In genomic region chr19:12052057-12052570, GRCh38 we compare ENCODE assay signal across 8 cellular contexts. TPM values are rescaled to one million over a fixed set of nuclear protein-coding genes. Genes with fewer than 3 reads are reported as not detected.
DNase-seq lines count a peak whose midpoint lies in the region; ATAC-seq lines count a peak whose summit lies in the region.

No MANE protein-coding gene starts in this region.

- H2AK5ac ChIP-seq in neuronal stem cell (ENCODE audit: low read depth, low read length), result no peak overlapping the region

- H4K91ac ChIP-seq in neuronal stem cell (ENCODE audit: low read depth, low read length, poor library complexity), result no peak overlapping the region

- H3K36me3 ChIP-seq in duodenal mucosa (ENCODE audit: control insufficient read depth in 1 of 2, insufficient read depth in 2 of 2, low read length in 2 of 2) (no peaks in the 10 kb centered on the region), neuronal stem cell (replicated peaks in 1 of 2; ENCODE audit: control insufficient read depth in 2 of 2, insufficient read depth in 2 of 2, low read length in 2 of 2) (no peaks in the 10 kb centered on the region)

- peaks cover 4 to 9% of the 10 kb centered on the region in 2 donors for H3K4me1 ChIP-seq in duodenal mucosa (ENCODE audit: control insufficient read depth in 1 of 2, insufficient read depth in 2 of 2, low read length in 2 of 2)
- peaks cover 0 to 5% of the 10 kb centered on the region in 2 donors for H3K4me1 ChIP-seq in neuronal stem cell (ENCODE audit: control insufficient read depth in 2 of 2, insufficient read depth in 1 of 2, low read depth in 1 of 2, low read length in 2 of 2)

- DNase-seq in activated CD8-positive, alpha-beta memory T cell treated with anti-CD3 and anti-CD28 coated beads, Interleukin-2, amount 10 ng/mL, durations not matched to agents 7 days and 5 days, result no peak
- no peak for DNase-seq in activated CD8-positive, alpha-beta memory T cell treated with anti-CD3 and anti-CD28 coated beads, Interleukin-2, amount 50 U/mL, for 4 hours
- peak; percentile 33 for DNase-seq in NCI-H69 (lab: John Stamatoyannopoulos, UW)
- DNase-seq in neuronal stem cell (ENCODE audit: low spot score), result no peak
- no peak for DNase-seq in A172 (ENCODE audit: low spot score)
- DNase-seq in superior temporal gyrus (ENCODE audit: extremely low spot score), result no peak
- no peak for DNase-seq in globus pallidus (ENCODE audit: low spot score)

- no peak overlapping the region for H2BK12ac ChIP-seq in neuronal stem cell (ENCODE audit: low read length)

- no peak overlapping the region for H3K27ac Mint-ChIP-seq in activated CD8-positive, alpha-beta memory T cell treated with anti-CD3 and anti-CD28 coated beads, Interleukin-2, amount 10 ng/mL, durations not matched to agents 7 days and 5 days

- peak overlapping the region; percentile 91 for H2AFZ ChIP-seq in neuronal stem cell (ENCODE audit: low read length)

- no peak overlapping the region for H3K4ac ChIP-seq in neuronal stem cell (ENCODE audit: low read length)

- CTCF ChIA-PET in activated CD8-positive, alpha-beta memory T cell treated with anti-CD3 and anti-CD28 coated beads, Interleukin-2, amount 10 ng/mL, durations not matched to agents 7 days and 5 days (lab: Charles Lee), result interaction anchor here (0.7 to 1.5 kb wide), 4 partner anchors 9 to 130 kb away, joined by 3 to 6 read pairs (median 4); no protein-coding TSS in a partner anchor

- no peak overlapping the region for H2BK120ac ChIP-seq in neuronal stem cell (ENCODE audit: low read depth, low read length)

- peak overlapping the region; percentile 93 for H3K4me2 ChIP-seq in neuronal stem cell (ENCODE audit: insufficient read depth, low read length, poor library complexity, severe bottlenecking)

- peak overlapping the region; percentile 77 for H3K4me3 Mint-ChIP-seq in activated CD8-positive, alpha-beta memory T cell treated with anti-CD3 and anti-CD28 coated beads, Interleukin-2, amount 10 ng/mL, durations not matched to agents 7 days and 5 days

- peaks cover 12% of the 10 kb centered on the region for H3K36me3 Mint-ChIP-seq in activated CD8-positive, alpha-beta memory T cell treated with anti-CD3 and anti-CD28 coated beads, Interleukin-2, amount 10 ng/mL, durations not matched to agents 7 days and 5 days

- peak overlapping the region; percentile 96 for H3K23ac ChIP-seq in neuronal stem cell (ENCODE audit: low read depth, low read length, poor library complexity)

- H3K18ac ChIP-seq in neuronal stem cell (ENCODE audit: low read length), result peak overlapping the region; percentile 99

- peak overlapping the region; percentile 86 to 88 for H3K4me3 ChIP-seq in duodenal mucosa (ENCODE audit: low read depth in 1 of 2, low read length in 2 of 2)
- peak overlapping the region; percentile 60 to 87 for H3K4me3 ChIP-seq in neuronal stem cell (ENCODE audit: low read length in 2 of 2)

- H3K27me3 Mint-ChIP-seq in activated CD8-positive, alpha-beta memory T cell treated with anti-CD3 and anti-CD28 coated beads, Interleukin-2, amount 10 ng/mL, durations not matched to agents 7 days and 5 days, result peaks cover 16% of the 10 kb centered on the region

- peaks cover 14% of the 10 kb centered on the region for H3K4me1 Mint-ChIP-seq in activated CD8-positive, alpha-beta memory T cell treated with anti-CD3 and anti-CD28 coated beads, Interleukin-2, amount 10 ng/mL, durations not matched to agents 7 days and 5 days

- no peak overlapping the region for H2BK15ac ChIP-seq in neuronal stem cell (ENCODE audit: low read length)

- H3K9me3 Mint-ChIP-seq in activated CD8-positive, alpha-beta memory T cell treated with anti-CD3 and anti-CD28 coated beads, Interleukin-2, amount 10 ng/mL, durations not matched to agents 7 days and 5 days (ENCODE audit: low read depth), result peaks cover 10% of the 10 kb centered on the region

- H3K27me3 ChIP-seq in duodenal mucosa (ENCODE audit: control insufficient read depth in 1 of 2, insufficient read depth in 2 of 2, low read length in 2 of 2), result no peaks in the 10 kb centered on the region
- no peaks in the 10 kb centered on the region for H3K27me3 ChIP-seq in neuronal stem cell (ENCODE audit: control insufficient read depth in 3 of 3, insufficient read depth in 3 of 3, low read depth in 1 of 3, low read length in 3 of 3)

- peaks cover 0 to 2% of the 10 kb centered on the region in 2 donors for H3K9me3 ChIP-seq in duodenal mucosa (ENCODE audit: control insufficient read depth in 1 of 2, low read length in 2 of 2)
- H3K9me3 ChIP-seq in neuronal stem cell (replicated peaks in 1 of 2; ENCODE audit: control insufficient read depth in 2 of 2, insufficient read depth in 1 of 2, low read depth in 1 of 2, low read length in 2 of 2), result peaks cover 2 to 28% of the 10 kb centered on the region in 2 donors

- no peak overlapping the region for H3K14ac ChIP-seq in neuronal stem cell (ENCODE audit: low read length)

- no peaks in the 10 kb centered on the region for H3K79me1 ChIP-seq in neuronal stem cell (ENCODE audit: low read depth, low read length)

- H4K8ac ChIP-seq in neuronal stem cell (ENCODE audit: low read depth, low read length), result no peak overlapping the region

- H3K27ac ChIP-seq in duodenal mucosa (ENCODE audit: low read depth, low read length), result no peak overlapping the region
- H3K27ac ChIP-seq in neuronal stem cell (replicated peaks; ENCODE audit: low read length), result peak overlapping the region; percentile 95

- H3K9ac ChIP-seq in duodenal mucosa (ENCODE audit: low read depth in 1 of 2, low read length in 2 of 2) (peak overlapping the region; percentile 2 to 39), neuronal stem cell (ENCODE audit: low read depth, low read length, poor library complexity) (peak overlapping the region; percentile 88)

- no peak for ATAC-seq in activated CD8-positive, alpha-beta memory T cell treated with anti-CD3 and anti-CD28 coated beads, Interleukin-2, amount 10 ng/mL, durations not matched to agents 7 days and 5 days

- no peak overlapping the region for H2BK5ac ChIP-seq in neuronal stem cell (ENCODE audit: low read length)

- WGBS in neuronal stem cell (ENCODE audit: extremely low coverage in 2 of 2, insufficient read length in 2 of 2, insufficient replicate concordance in 1 of 2), 2 donors, result no CpG with 5 or more reads among the region's 21 CpGs

RNA-seq across cellular contexts. Expression of gene ZNF878, which starts 0.6 kb away (rescaled TPM):
- total RNA-seq in activated CD8-positive, alpha-beta memory T cell treated with anti-CD3 and anti-CD28 coated beads, Interleukin-2, amount 10 ng/mL, durations not matched to agents 7 days and 5 days, result under 1 TPM; 0.67 to 0.94 TPM
- polyA plus RNA-seq in neuronal stem cell (2013, experiment 1 of 2), result 0.57 TPM
- 0.42 TPM for polyA plus RNA-seq in neuronal stem cell (2013, experiment 2 of 2)
- 0.38 TPM in 1 of 2 replicates, not detected in the other for total RNA-seq in A172 (2014; rRNA removed; shearing (Covaris generic))

RNA-seq across cellular contexts. Expression of gene ZNF844, which starts 12.4 kb away (rescaled TPM):
- total RNA-seq in activated CD8-positive, alpha-beta memory T cell treated with anti-CD3 and anti-CD28 coated beads, Interleukin-2, amount 10 ng/mL, durations not matched to agents 7 days and 5 days, result 1 to 10 TPM; 1.3 to 1.5 TPM
- 4.5 TPM for polyA plus RNA-seq in neuronal stem cell (2013, experiment 1 of 2)
- polyA plus RNA-seq in neuronal stem cell (2013, experiment 2 of 2), result 4.3 TPM
- 0.12 TPM in 1 of 2 replicates, not detected in the other for total RNA-seq in A172 (2014; rRNA removed; shearing (Covaris generic))

RNA-seq across cellular contexts. Expression of gene ZNF433, which starts 16.6 kb away (rescaled TPM):
- total RNA-seq in activated CD8-positive, alpha-beta memory T cell treated with anti-CD3 and anti-CD28 coated beads, Interleukin-2, amount 10 ng/mL, durations not matched to agents 7 days and 5 days, result under 1 TPM; 0.20 to 0.82 TPM
- polyA plus RNA-seq in neuronal stem cell (2013, experiment 1 of 2), result 2.8 TPM
- 3.0 TPM for polyA plus RNA-seq in neuronal stem cell (2013, experiment 2 of 2)
- total RNA-seq in A172 (2014; rRNA removed; shearing (Covaris generic)), result 7.2 and 11.3 TPM in 2 replicates
